ENCODE assay signal across 20 cellular contexts in genomic region chr6:138719744-138720143, GRCh38. TPM values are rescaled to one million over a fixed set of nuclear protein-coding genes. Genes with fewer than 3 reads are reported as not detected.
DNase-seq lines count a peak whose midpoint lies in the region; ATAC-seq, FAIRE-seq and TF ChIP-seq lines count a peak whose summit lies in the region.
"Had no signal": no experiment of that assay in that cellular context is flagged by ENCODE, and none has a peak within 500 bp of the region (broad histone marks: within the 10 kb centered on the region; RNA-seq: fewer than 3 reads in every experiment).

No MANE protein-coding gene starts in this region.

- FAIRE-seq in GM12878 (lab: Jason Lieb, UNC), result no peak

- SMC1A ChIA-PET in GM12878 (lab: Charles Lee; ENCODE audit: uncharacterized antibody, unreplicated experiment), result interaction anchor here (0.9 to 1.1 kb wide), 2 partner anchors 9 to 28 kb away, joined by 3 read pairs; no protein-coding TSS in a partner anchor

- TF ChIP-seq POLR2A in GM12878 (IDR thresholded peaks at IDR 0.05; ENCODE audit: low read depth, low read length), result no peak

- no peak overlapping the region for H4K91ac ChIP-seq in neuronal stem cell (ENCODE audit: low read depth, low read length, poor library complexity)

- H2BK120ac ChIP-seq in neuronal stem cell (ENCODE audit: low read depth, low read length), result no peak overlapping the region

- H2BK5ac ChIP-seq in neuronal stem cell (ENCODE audit: low read length), result no peak overlapping the region

- RAD21 ChIA-PET in GM12878 (lab: Charles Lee; ENCODE audit: unreplicated experiment), result interaction anchor here (1.1 to 3.0 kb wide), 6 partner anchors 28 to 131 kb away, joined by 3 to 11 read pairs (median 3); no protein-coding TSS in a partner anchor

- H3K79me2 ChIP-seq in GM12878 (ENCODE audit: control insufficient read depth, insufficient read depth, low read length), result no peaks in the 10 kb centered on the region

- no peak overlapping the region for H2AK5ac ChIP-seq in neuronal stem cell (ENCODE audit: low read depth, low read length)

- H2AFZ ChIP-seq in GM12878 (ENCODE audit: control insufficient read depth, low read depth, low read length) (peak overlapping the region; percentile 24; the same call in 1 of the 2 replicates), neuronal stem cell (ENCODE audit: low read length) (no peak overlapping the region)

- H3K4me2 ChIP-seq in GM12878 (ENCODE audit: control insufficient read depth, insufficient read depth) (peak overlapping the region; percentile 30; the same call in 1 of the 2 replicates), neuronal stem cell (ENCODE audit: insufficient read depth, low read length, poor library complexity, severe bottlenecking) (no peak overlapping the region)
- H3K4me2 ChIP-seq: SK-N-SH had no signal

- H3K4me3 ChIP-seq in GM12878 (no peak overlapping the region), neuronal stem cell (ENCODE audit: low read length in 2 of 2) (no peak overlapping the region)
- H3K4me3 ChIP-seq: Peyer's patch, testis had no signal

- no peaks in the 10 kb centered on the region for H3K36me3 ChIP-seq in GM12878 (ENCODE audit: control insufficient read depth in 2 of 2, insufficient read depth in 2 of 2, low read length in 1 of 2)
- H3K36me3 ChIP-seq in neuronal stem cell (replicated peaks in 1 of 2; ENCODE audit: control insufficient read depth in 2 of 2, insufficient read depth in 2 of 2, low read length in 2 of 2), result no peaks in the 10 kb centered on the region
- H3K36me3 ChIP-seq: Peyer's patch had no signal

- H3K9ac ChIP-seq in GM12878 (ENCODE audit: control insufficient read depth, insufficient read depth, low read length), result no peak overlapping the region
- no peak overlapping the region for H3K9ac ChIP-seq in neuronal stem cell (ENCODE audit: low read depth, low read length, poor library complexity)
- H3K9ac ChIP-seq: SK-N-SH had no signal

- H2BK12ac ChIP-seq in neuronal stem cell (ENCODE audit: low read length), result no peak overlapping the region

- in situ Hi-C loops in GM12878 (cut with MboI), result no loop called here

- WGBS in GM12878 (ENCODE audit: insufficient coverage, insufficient replicate concordance, low lambda C conversion rate, missing lambda C conversion rate), result 0% methylated on average over 1 of the region's 1 CpG
- WGBS in neuronal stem cell (ENCODE audit: extremely low coverage in 2 of 2, insufficient read length in 2 of 2, insufficient replicate concordance in 1 of 2), 2 donors, result no CpG with 5 or more reads among the region's 1 CpG

- ATAC-seq in HG02610 (IDR thresholded peaks at IDR 0.05; ENCODE audit: unreplicated experiment) (peak; percentile 13), GM12878 (peak; percentile 42), HG02884 (IDR thresholded peaks at IDR 0.05; ENCODE audit: unreplicated experiment) (no peak)
- ATAC-seq: activated CD4-positive, CD25-positive, alpha-beta regulatory T cell treated with anti-CD3 and anti-CD28 coated beads, Interleukin-2, amount 50 U/mL, for 24 hours; activated naive CD4-positive, alpha-beta T cell treated with anti-CD3 and anti-CD28 coated beads, Interleukin-2, amount 50 U/mL, for 72 hours had no signal

- intact Hi-C loops in GM12878 (cut with micrococcal nuclease; ENCODE audit: unreplicated experiment), result no loop called here

- no peaks in the 10 kb centered on the region for H4K20me1 ChIP-seq in GM12878 (ENCODE audit: control insufficient read depth, insufficient read depth)

- no peak for TF ChIP-seq CTCF in GM12878 (IDR thresholded peaks at IDR 0.05 in 2 of 3, conservative IDR thresholded peaks at IDR 0.05 in 1 of 3; ENCODE audit: control insufficient read depth in 2 of 3, extremely low read depth in 1 of 3, insufficient read depth in 1 of 3, low read depth in 3 of 3, low read length in 3 of 3)

- TF ChIP-seq RAD21 in GM12878 (IDR thresholded peaks at IDR 0.05; ENCODE audit: insufficient read depth, low read depth, low read length), result no peak

- DNase-seq in MV-4-11 (lab: John Stamatoyannopoulos, UW) (peak; percentile 73), GM12878 (ENCODE audit: low read depth, low spot score) (no peak), pons (ENCODE audit: low spot score) (peak; percentile 30), neuronal stem cell (ENCODE audit: low spot score) (no peak), SW480 (ENCODE audit: low spot score) (no peak), NCI-H1092 treated with DMSO at 0.1 percent for 48 hours (lab: John Stamatoyannopoulos, UW) (no peak)
- DNase-seq: activated T-cell treated with anti-CD3 and anti-CD28 coated beads, Interleukin-2, amount 50 U/mL, for 24 hours; CD4-positive, CD25-positive, alpha-beta regulatory T cell; NCI-H187; NCI-H226; NCI-H82; Peyer's patch; retina; SK-N-SH; T1000; testis had no signal

- H3K9me3 ChIP-seq in GM12878 (replicated peaks; ENCODE audit: control insufficient read depth, insufficient read depth, low read length) (no peaks in the 10 kb centered on the region; the same call in 2 of the 3 replicates), neuronal stem cell (replicated peaks in 1 of 2; ENCODE audit: control insufficient read depth in 2 of 2, insufficient read depth in 1 of 2, low read depth in 1 of 2, low read length in 2 of 2) (no peaks in the 10 kb centered on the region)
- H3K9me3 ChIP-seq: Peyer's patch, SK-N-SH, testis had no signal

- H3K23ac ChIP-seq in neuronal stem cell (ENCODE audit: low read depth, low read length, poor library complexity), result no peak overlapping the region

- H3K4ac ChIP-seq in neuronal stem cell (ENCODE audit: low read length), result no peak overlapping the region

- BruUV-seq in GM12878 (replicated peaks; lab: Mats Ljungman, UMichigan), result no TSS peak

- H3K27me3 ChIP-seq in GM12878 (replicated peaks in 1 of 2; ENCODE audit: control insufficient read depth in 2 of 2, insufficient read depth in 2 of 2, low read length in 1 of 2) (no peaks in the 10 kb centered on the region), neuronal stem cell (ENCODE audit: control insufficient read depth in 3 of 3, insufficient read depth in 3 of 3, low read depth in 1 of 3, low read length in 3 of 3) (no peaks in the 10 kb centered on the region)
- H3K27me3 ChIP-seq: Peyer's patch, testis had no signal

- H3K14ac ChIP-seq in neuronal stem cell (ENCODE audit: low read length), result no peak overlapping the region

- no peak overlapping the region for H2BK15ac ChIP-seq in neuronal stem cell (ENCODE audit: low read length)

- no peak for TF ChIP-seq EP300 in GM12878 (IDR thresholded peaks at IDR 0.05; ENCODE audit: borderline replicate concordance in 1 of 2, control insufficient read depth in 1 of 2, low read depth in 2 of 2, low read length in 2 of 2)

- H3K27ac ChIP-seq in GM12878 (ENCODE audit: control insufficient read depth, insufficient read depth), result no peak overlapping the region
- H3K27ac ChIP-seq in neuronal stem cell (replicated peaks; ENCODE audit: low read length), result no peak overlapping the region

- POLR2A ChIA-PET in GM12878 (lab: Charles Lee), result interaction anchor here (1.4 kb wide), 1 partner anchor 27 kb away, joined by 3 read pairs; no protein-coding TSS in a partner anchor

- CTCF ChIA-PET in GM12878 (lab: Yijun Ruan, JAX), result interaction anchor here (0.7 to 1.5 kb wide), 7 partner anchors 14 to 127 kb away, joined by 3 to 5 read pairs (median 3); no protein-coding TSS in a partner anchor

- H3K4me1 ChIP-seq in GM12878 (ENCODE audit: control insufficient read depth, insufficient read depth, low read length) (no peaks in the 10 kb centered on the region), neuronal stem cell (ENCODE audit: control insufficient read depth in 2 of 2, insufficient read depth in 1 of 2, low read depth in 1 of 2, low read length in 2 of 2) (peaks cover 2 to 7% of the 10 kb centered on the region in 2 donors)
- H3K4me1 ChIP-seq: testis had no signal

- no peak overlapping the region for H3K18ac ChIP-seq in neuronal stem cell (ENCODE audit: low read length)

- no peaks in the 10 kb centered on the region for H3K79me1 ChIP-seq in neuronal stem cell (ENCODE audit: low read depth, low read length)

- H4K8ac ChIP-seq in neuronal stem cell (ENCODE audit: low read depth, low read length), result no peak overlapping the region

TF ChIP-seq in GM12878, 131 proteins besides CTCF, POLR2A, EP300 and RAD21:
- TF ChIP-seq IKZF2 (IDR thresholded peaks at IDR 0.05), result peak; percentile 46 to 55; a peak in 2 of 4 replicates
- TF ChIP-seq CEBPB (IDR thresholded peaks at IDR 0.05; ENCODE audit: borderline replicate concordance in 1 of 2, low read depth in 2 of 2, low read length in 2 of 2), result no peak
- TF ChIP-seq NBN (IDR thresholded peaks at IDR 0.05), result 0 out of 2 replicates have a peak, but pooled peaks have one; percentile 25
- TF ChIP-seq PKNOX1 (IDR thresholded peaks at IDR 0.05), result peak; percentile 68

RNA-seq across cellular contexts. Expression of gene CCDC28A, which starts 53.8 kb away (rescaled TPM):
- total RNA-seq in GM12878 (2013; cell fraction: nucleolus; rRNA removed), result 5.7 and 6.6 TPM in 2 replicates
- total RNA-seq in GM12878 (2014; rRNA removed) (14.5 and 15.6 TPM in 2 replicates), GM12878 (2014; rRNA removed; fragmentation: Illumina TruSeq; extraction: Trizol) (17.3 and 17.6 TPM in 2 replicates), GM12878 (2021) (12.5 and 13.5 TPM in 2 replicates)
- polyA plus RNA-seq in GM12878 (2011; ENCODE audit: low read depth), result 25.5 TPM
- polyA plus RNA-seq in GM12878 (2011; rRNA removed) (38.8 and 49.2 TPM in 2 replicates), GM12878 (2014; fragmentation: Illumina TruSeq; extraction: Trizol) (18.8 and 20.6 TPM in 2 replicates), GM12878 (2014; fragmentation: Nextera tagmentation; extraction: Ambion mirVana) (10 to 100 TPM; 19.6 to 20.5 TPM), GM12878 (2014; rRNA removed) (15.0 and 18.0 TPM in 2 replicates), GM12878 (2016; fragmentation: Nextera tagmentation; extraction: Ambion mirVana) (10 to 100 TPM; 23.2 to 24.6 TPM)
- 14.4 and 19.0 TPM in 2 replicates for polyA plus RNA-seq in GM12878 (2011; cell fraction: cytosol; rRNA removed)
- 8.0 and 10.4 TPM in 2 replicates for polyA plus RNA-seq in GM12878 (2011; cell fraction: nucleus; rRNA removed)
- polyA plus RNA-seq in GM12878 (2012), result 20.9 and 27.6 TPM in 2 replicates
- 11.5 and 15.1 TPM in 2 replicates for polyA minus RNA-seq in GM12878 (2011; rRNA and poly(A)+ RNA removed)
- 1.7 and 2.1 TPM in 2 replicates for polyA minus RNA-seq in GM12878 (2011; cell fraction: cytosol; rRNA and poly(A)+ RNA removed)
- 1.7 and 2.1 TPM in 2 replicates for polyA minus RNA-seq in GM12878 (2011; cell fraction: nucleus; rRNA and poly(A)+ RNA removed)
- 21.1 TPM for polyA plus RNA-seq in neuronal stem cell (2013, experiment 1 of 2)
- polyA plus RNA-seq in neuronal stem cell (2013, experiment 2 of 2), result 20.4 TPM

Comparison
In these comparisons a context has a peak if more than half of its experiments do, and no peak if none do; other contexts are left out.
1. DNase-seq: peak in MV-4-11 (single experiment) and pons (single experiment); none in GM12878 (single experiment), neuronal stem cell (single experiment), SW480 (single experiment) and NCI-H1092 treated with DMSO at 0.1 percent for 48 hours (single experiment).